23 cellular contexts compared by ENCODE assay signal in the genomic region with DNA sequence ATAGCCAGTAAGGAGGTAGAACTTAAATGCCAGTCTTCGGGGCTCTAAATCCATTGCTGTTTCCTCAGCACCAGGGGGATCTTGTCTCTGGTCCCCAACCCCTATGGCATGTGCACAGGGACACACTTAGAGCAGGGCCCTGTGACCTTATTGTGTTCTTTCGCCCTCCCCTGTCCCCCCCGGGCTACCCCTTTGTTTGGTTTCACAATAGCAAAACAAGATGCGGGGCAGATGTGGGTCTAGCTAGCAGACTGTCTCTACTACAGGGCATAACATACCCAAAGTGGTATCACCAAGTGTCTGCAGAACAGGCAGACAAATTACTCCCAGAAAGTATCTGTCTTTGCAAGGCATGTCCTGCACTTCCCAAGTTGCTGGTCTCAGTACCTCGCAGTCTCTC. TPM values are rescaled to one million over a fixed set of nuclear protein-coding genes. Genes with fewer than 3 reads are reported as not detected.
"Had no signal": no experiment of that assay in that cellular context is flagged by ENCODE, and none has a peak within 500 bp of the region (broad histone marks: within the 10 kb centered on the region; RNA-seq: fewer than 3 reads in every experiment).

No MANE protein-coding gene starts in this region.

- DNase-seq: activated B cell treated with CpG ODN at 0.5 μM for 24 hours; activated CD4-positive, alpha-beta T cell treated with anti-CD3 and anti-CD28 coated beads for 48 hours; activated CD4-positive, alpha-beta T cell treated with anti-CD3 and anti-CD28 coated beads, Interleukin-2, amount 50 U/mL, for 1 hour; activated CD4-positive, alpha-beta T cell treated with anti-CD3 and anti-CD28 coated beads, Interleukin-2, amount 50 U/mL, for 48 hours; activated CD8-positive, alpha-beta memory T cell treated with anti-CD3 and anti-CD28 coated beads for 24 hours; activated CD8-positive, alpha-beta T cell treated with anti-CD3 and anti-CD28 coated beads for 36 hours; activated effector memory CD4-positive, alpha-beta T cell treated with Interleukin-2 at 50 U/mL for 16 hours; activated gamma-delta T cell treated with Interleukin-2 at 50 U/mL for 16 hours; activated naive CD4-positive, alpha-beta T cell treated with anti-CD3 and anti-CD28 coated beads, Interleukin-2, amount 50 U/mL, for 16 hours; activated naive CD4-positive, alpha-beta T cell treated with Interleukin-2 at 50 U/mL for 16 hours; activated T-cell treated with anti-CD3 and anti-CD28 coated beads, Interleukin-2, amount 50 U/mL, for 4 hours; amniotic stem cell; anterior cingulate cortex; colonic mucosa; effector CD8-positive, alpha-beta T cell; T-helper 1 cell; T-helper 17 cell; T1000; WERI-Rb-1 had no signal

- H3K4me3 ChIP-seq: colonic mucosa had no signal

- H3K4me1 Mint-ChIP-seq: activated T-helper 17 cell treated with anti-CD3 and anti-CD28 coated beads, Interleukin-2, amount 50 U/mL, for 72 hours had no signal

- H3K27ac ChIP-seq: colonic mucosa, epithelial cell of prostate, WERI-Rb-1 had no signal

- H3K9me3 ChIP-seq: colonic mucosa had no signal

- H3K36me3 ChIP-seq: colonic mucosa, WERI-Rb-1 had no signal

- H3K9me3 Mint-ChIP-seq: activated B cell treated with CpG ODN at 0.5 μM for 24 hours; activated CD8-positive, alpha-beta T cell treated with anti-CD3 and anti-CD28 coated beads for 36 hours; activated T-cell treated with anti-CD3 and anti-CD28 coated beads, Interleukin-2, amount 50 U/mL, for 4 hours; activated T-helper 17 cell treated with anti-CD3 and anti-CD28 coated beads, Interleukin-2, amount 50 U/mL, for 72 hours; T-helper 2 cell treated with Interferon-gamma antibody and Interleukin-4, amounts not matched to agents 5 μg/mL and 100 μg/mL, for 36 hours had no signal

- H3K27ac Mint-ChIP-seq: activated B cell treated with CpG ODN at 0.5 μM for 24 hours; activated CD8-positive, alpha-beta T cell treated with anti-CD3 and anti-CD28 coated beads for 36 hours; activated naive CD8-positive, alpha-beta T cell; activated T-helper 17 cell treated with anti-CD3 and anti-CD28 coated beads, Interleukin-2, amount 50 U/mL, for 72 hours; T-helper 17 cell; T-helper 2 cell treated with Interferon-gamma antibody and Interleukin-4, amounts not matched to agents 5 μg/mL and 100 μg/mL, for 36 hours had no signal

- H3K4me3 Mint-ChIP-seq: activated B cell treated with CpG ODN at 0.5 μM for 24 hours had no signal

RNA-seq across cellular contexts. Expression of gene FBLL1, which starts 2.1 kb away (rescaled TPM):
- total RNA-seq: T-helper 17 cell had no signal
